Comparison of ENCODE assay signal across 1 cellular context in the genomic region with DNA sequence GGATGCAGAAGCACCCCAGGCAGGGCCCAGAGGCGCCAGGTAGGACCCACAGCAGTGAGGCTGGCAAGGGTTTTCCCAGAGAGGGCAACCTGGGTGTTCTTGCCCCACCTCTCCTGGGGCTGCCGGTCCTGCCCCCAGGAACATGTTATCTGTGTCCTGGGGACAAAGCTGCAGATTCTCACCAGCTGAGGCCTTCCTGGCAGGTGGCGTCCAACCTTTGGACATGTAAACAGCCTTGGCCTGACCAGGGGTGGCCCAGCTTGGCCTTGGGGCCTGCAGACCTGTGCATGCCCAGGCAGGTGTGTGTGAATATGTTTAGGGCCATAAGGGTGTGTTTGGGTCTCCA.
TF ChIP-seq lines count a peak whose summit lies in the region.

No MANE protein-coding gene starts in this region.

TF ChIP-seq in GM12878, 131 proteins besides CTCF, POLR2A, EP300 and RAD21 (continued from another document):
- TF ChIP-seq KAT2A (conservative IDR thresholded peaks at IDR 0.05; ENCODE audit: control insufficient read depth, low read depth, low read length) (no peak), JUNB (IDR thresholded peaks at IDR 0.05) (no peak), RELA (IDR thresholded peaks at IDR 0.05; ENCODE audit: borderline replicate concordance, partially characterized antibody) (no peak), PML (IDR thresholded peaks at IDR 0.05; ENCODE audit: low read length) (no peak), POU2F2 (IDR thresholded peaks at IDR 0.05; ENCODE audit: borderline replicate concordance, low read depth, low read length) (no peak), RAD51 (IDR thresholded peaks at IDR 0.05) (no peak), ZNF217 (IDR thresholded peaks at IDR 0.05) (no peak), TCF3 (IDR thresholded peaks at IDR 0.05; ENCODE audit: borderline replicate concordance, insufficient read depth, low read depth, low read length) (no peak), MYB (IDR thresholded peaks at IDR 0.05; ENCODE audit: borderline replicate concordance, low read depth, low read length) (no peak), BCL11A (IDR thresholded peaks at IDR 0.05; ENCODE audit: low read depth, low read length) (no peak), YBX1 (IDR thresholded peaks at IDR 0.05) (no peak), TCF12 (IDR thresholded peaks at IDR 0.05; ENCODE audit: low read depth, low read length) (no peak)
